17 cellular contexts compared by ENCODE assay signal in the genomic region with DNA sequence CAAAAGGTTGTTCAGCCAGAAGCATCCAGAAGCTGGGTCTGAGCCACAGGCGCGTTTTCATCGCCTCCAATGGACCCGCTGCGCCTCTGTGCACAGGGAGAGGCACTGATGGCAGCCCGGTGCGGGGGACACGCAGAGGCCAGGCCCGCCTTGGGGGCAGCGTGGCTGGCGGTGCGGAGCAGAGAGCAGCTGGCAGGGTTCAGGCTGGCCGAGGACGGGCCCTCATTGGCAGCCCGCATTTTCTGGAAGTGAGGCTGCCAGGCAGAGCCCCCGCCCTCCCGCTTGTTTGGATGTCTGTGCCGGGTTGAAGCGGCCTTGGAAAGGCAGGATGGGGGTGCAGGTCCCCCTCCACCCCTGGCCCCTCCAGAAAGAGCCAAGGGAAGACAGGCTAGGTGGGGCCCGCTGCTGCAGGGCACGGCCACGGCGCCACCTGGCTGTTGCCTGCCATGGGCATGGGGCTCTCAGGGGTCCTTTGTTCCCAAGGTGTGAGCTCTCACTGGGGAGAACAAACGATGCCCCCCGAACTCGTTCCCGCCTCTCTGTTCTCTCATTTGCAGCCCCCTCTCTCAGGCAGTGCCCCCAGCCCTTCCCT. TPM values are rescaled to one million over a fixed set of nuclear protein-coding genes. Genes with fewer than 3 reads are reported as not detected.
A peak's percentile ranks its signal among the peaks of the same experiment; 100 is the strongest.
DNase-seq lines count a peak whose midpoint lies in the region; ATAC-seq, FAIRE-seq and TF ChIP-seq lines count a peak whose summit lies in the region.
"Had no signal": no experiment of that assay in that cellular context is flagged by ENCODE, and none has a peak within 500 bp of the region (broad histone marks: within the 10 kb centered on the region; RNA-seq: fewer than 3 reads in every experiment).

No MANE protein-coding gene starts in this region.

- POLR2A ChIA-PET in K562 (lab: Yijun Ruan, JAX) = interaction anchor here (0.6 kb wide), 1 partner anchor 13 kb away, joined by 3 read pairs; no protein-coding TSS in a partner anchor

- H2AFZ ChIP-seq in K562 (ENCODE audit: low read depth, low read length) (no peak overlapping the region), neural progenitor cell (replicated peaks) (no peak overlapping the region)
- H2AFZ ChIP-seq: PC-9 had no signal

- FAIRE-seq in K562 (lab: Jason Lieb, UNC) = no peak

- H3K4me1 Mint-ChIP-seq in HFFc6 (ENCODE audit: low read depth) (no peaks in the 10 kb centered on the region), neural progenitor cell (peaks cover 20% of the 10 kb centered on the region)

- intact Hi-C loops in K562 (cut with micrococcal nuclease) = no loop called here
- intact Hi-C loops in breast epithelium (cut with DNase I; ENCODE audit: low total_unique reads) = no loop called here

- H3K27ac Mint-ChIP-seq in HFFc6 (no peak overlapping the region), neural progenitor cell (no peak overlapping the region)
- H3K27ac Mint-ChIP-seq: activated T-helper 1 cell treated with anti-CD3 and anti-CD28 coated beads, Interleukin-12 subunit alpha, Interleukin-12 subunit beta, Interleukin-2, Interleukin-4 antibody, amounts not matched to agents 30 ng/mL and 10 ng/mL and 1 ng/mL, durations not matched to agents 14 hours and 24 hours and 36 hours; type B pancreatic cell had no signal

- H3K27me3 Mint-ChIP-seq in HFFc6 (ENCODE audit: insufficient read depth) (peaks cover 2% of the 10 kb centered on the region), neural progenitor cell (ENCODE audit: insufficient read depth, low read depth) (peaks cover 7% of the 10 kb centered on the region)
- H3K27me3 Mint-ChIP-seq: type B pancreatic cell had no signal

- TF ChIP-seq EP300 in K562 (IDR thresholded peaks at IDR 0.05; ENCODE audit: low read length) = no peak

- DNase-seq in HFFc6 (no peak), K562 (ENCODE audit: extremely low read depth in 1 of 4, low spot score in 3 of 4) (no peak), neural progenitor cell (ENCODE audit: low spot score) (no peak), breast epithelium (ENCODE audit: low spot score in 2 of 2) (no peak)
- no peak for DNase-seq in effector memory CD4-positive, alpha-beta T cell
- DNase-seq: colonic mucosa; DMS53; NCI-H1930; NCI-H526; PC-9; psoas muscle; stimulated activated naive CD4-positive, alpha-beta T cell had no signal

- CTCF ChIA-PET in K562 (lab: Yijun Ruan, JAX; ENCODE audit: low intra/inter-chr PET ratio) = no interaction called here

- TF ChIP-seq POLR2A in K562 (conservative IDR thresholded peaks at IDR 0.05) (no peak), breast epithelium (IDR thresholded peaks at IDR 0.05) (no peak)

- no peak for TF ChIP-seq RAD21 in K562 (CRISPR knock-in tag; conservative IDR thresholded peaks at IDR 0.05 in 1 of 2, IDR thresholded peaks at IDR 0.05 in 1 of 2)

- peak; percentile 27 for TF ChIP-seq CTCF in DOHH2 (IDR thresholded peaks at IDR 0.05; ENCODE audit: low read depth, low read length, poor library complexity, severe bottlenecking)
- peak; percentile 36; the same call in 1 of the 2 replicates for TF ChIP-seq CTCF in HFFc6 (IDR thresholded peaks at IDR 0.05)
- TF ChIP-seq CTCF in K562 (IDR thresholded peaks at IDR 0.05 in 2 of 3, conservative IDR thresholded peaks at IDR 0.05 in 1 of 3; ENCODE audit: insufficient read depth in 2 of 3, low read depth in 1 of 3, low read length in 3 of 3) = no peak
- TF ChIP-seq CTCF in neural progenitor cell (IDR thresholded peaks at IDR 0.05) = peak; percentile 38
- TF ChIP-seq CTCF in breast epithelium (IDR thresholded peaks at IDR 0.05) = no peak

- in situ Hi-C loops in K562 (cut with MboI) = no loop called here

- H3K9me3 ChIP-seq in DOHH2 (ENCODE audit: control insufficient read depth, insufficient read depth, low read length) = no peaks in the 10 kb centered on the region
- peaks cover 5% of the 10 kb centered on the region; the same call in 1 of the 2 replicates for H3K9me3 ChIP-seq in K562 (replicated peaks; ENCODE audit: control insufficient read depth, insufficient read depth, low read depth, low read length)
- H3K9me3 ChIP-seq in neural progenitor cell (ENCODE audit: low read depth) = no peaks in the 10 kb centered on the region
- H3K9me3 ChIP-seq in effector memory CD4-positive, alpha-beta T cell (ENCODE audit: control insufficient read depth, low read length) = peaks cover 6% of the 10 kb centered on the region
- peaks cover 3 to 8% of the 10 kb centered on the region in 2 donors for H3K9me3 ChIP-seq in breast epithelium
- H3K9me3 ChIP-seq: colonic mucosa, psoas muscle had no signal

- H3K4me3 Mint-ChIP-seq in HFFc6 (no peak overlapping the region), neural progenitor cell (no peak overlapping the region)
- H3K4me3 Mint-ChIP-seq: activated T-helper 1 cell treated with anti-CD3 and anti-CD28 coated beads, Interleukin-12 subunit alpha, Interleukin-12 subunit beta, Interleukin-2, Interleukin-4 antibody, amounts not matched to agents 30 ng/mL and 10 ng/mL and 1 ng/mL, durations not matched to agents 14 hours and 24 hours and 36 hours; type B pancreatic cell had no signal

- peaks cover 11% of the 10 kb centered on the region for H3K9me1 ChIP-seq in K562 (ENCODE audit: control insufficient read depth, insufficient read depth, low read length)

- H3K36me3 Mint-ChIP-seq in HFFc6 (ENCODE audit: low read depth) (peaks cover 16% of the 10 kb centered on the region), neural progenitor cell (peaks cover 9% of the 10 kb centered on the region)

- H3K27me3 ChIP-seq in DOHH2 (ENCODE audit: control insufficient read depth, low read length) = no peaks in the 10 kb centered on the region
- no peaks in the 10 kb centered on the region for H3K27me3 ChIP-seq in K562 (ENCODE audit: control insufficient read depth in 2 of 2, insufficient read depth in 2 of 2, low read length in 2 of 2)
- no peaks in the 10 kb centered on the region for H3K27me3 ChIP-seq in neural progenitor cell
- H3K27me3 ChIP-seq in effector memory CD4-positive, alpha-beta T cell (replicated peaks; ENCODE audit: control insufficient read depth, insufficient read depth, low read length, poor library complexity, severe bottlenecking) = no peaks in the 10 kb centered on the region
- no peaks in the 10 kb centered on the region for H3K27me3 ChIP-seq in breast epithelium
- H3K27me3 ChIP-seq: colonic mucosa had no signal

- 91% methylated on average over 19 of the region's 27 CpGs for WGBS in K562 (ENCODE audit: insufficient coverage, low coverage, missing lambda C conversion rate)

- no TSS peak for BruUV-seq in K562 (replicated peaks; lab: Mats Ljungman, UMichigan)

- H3K9me2 ChIP-seq in DOHH2 (replicated peaks; ENCODE audit: control insufficient read depth, low read length) = no peaks in the 10 kb centered on the region

- no peak overlapping the region for H3K27ac ChIP-seq in DOHH2 (ENCODE audit: low read depth, low read length)
- H3K27ac ChIP-seq in K562 (ENCODE audit: extremely low read depth, low read depth, low read length) = no peak overlapping the region
- no peak overlapping the region for H3K27ac ChIP-seq in neural progenitor cell
- H3K27ac ChIP-seq in effector memory CD4-positive, alpha-beta T cell (ENCODE audit: insufficient read depth, low read length, poor library complexity, severe bottlenecking) = no peak overlapping the region
- no peak overlapping the region for H3K27ac ChIP-seq in breast epithelium
- H3K27ac ChIP-seq: colonic mucosa, PC-9, psoas muscle had no signal

- H3K36me3 ChIP-seq in DOHH2 (ENCODE audit: control insufficient read depth, low read length) (no peaks in the 10 kb centered on the region; the same call in 1 of the 2 replicates), K562 (ENCODE audit: control insufficient read depth, insufficient read depth, low read length) (peaks cover 97% of the 10 kb centered on the region; the same call in 2 of the 3 replicates), neural progenitor cell (no peaks in the 10 kb centered on the region), breast epithelium (no peaks in the 10 kb centered on the region)
- peaks cover 5% of the 10 kb centered on the region for H3K36me3 ChIP-seq in effector memory CD4-positive, alpha-beta T cell (ENCODE audit: control insufficient read depth, insufficient read depth, low read length)
- H3K36me3 ChIP-seq: colonic mucosa had no signal

- H3F3A ChIP-seq in DOHH2 (ENCODE audit: control insufficient read depth, insufficient read depth) = no peaks in the 10 kb centered on the region
- H3F3A ChIP-seq in neural progenitor cell (ENCODE audit: low read depth) = peaks cover 9% of the 10 kb centered on the region

- peaks cover 89% of the 10 kb centered on the region for H3K79me2 ChIP-seq in DOHH2 (ENCODE audit: control insufficient read depth, low read length)
- H3K79me2 ChIP-seq in K562 (ENCODE audit: control insufficient read depth, insufficient read depth, low read length) = peaks cover 99% of the 10 kb centered on the region
- peaks cover 86% of the 10 kb centered on the region for H3K79me2 ChIP-seq in neural progenitor cell (ENCODE audit: low read depth)

- H3K9ac ChIP-seq in K562 (ENCODE audit: insufficient read depth in 1 of 2, low read depth in 2 of 2, low read length in 2 of 2) = peak overlapping the region in 1 of 2 experiments; percentile 17; a peak in 1 of 4 replicates
- H3K9ac ChIP-seq in neural progenitor cell = no peak overlapping the region

- ATAC-seq in K562 (no peak), HG02981 (IDR thresholded peaks at IDR 0.05; ENCODE audit: unreplicated experiment) (no peak)
- ATAC-seq: psoas muscle had no signal

- H3K9me3 Mint-ChIP-seq in HFFc6 (peaks cover 18% of the 10 kb centered on the region), neural progenitor cell (peaks cover 8% of the 10 kb centered on the region)
- H3K9me3 Mint-ChIP-seq: type B pancreatic cell had no signal

- no peaks in the 10 kb centered on the region for H3K4me1 ChIP-seq in DOHH2 (ENCODE audit: control insufficient read depth, low read length)
- peaks cover 4 to 76% of the 10 kb centered on the region in 2 experiments; a peak in 2 of 5 replicates for H3K4me1 ChIP-seq in K562 (replicated peaks in 1 of 2; ENCODE audit: control insufficient read depth in 2 of 2, insufficient read depth in 2 of 2, low read length in 2 of 2)
- H3K4me1 ChIP-seq in neural progenitor cell = peaks cover 16% of the 10 kb centered on the region
- no peaks in the 10 kb centered on the region for H3K4me1 ChIP-seq in effector memory CD4-positive, alpha-beta T cell (ENCODE audit: control insufficient read depth, insufficient read depth, low read length, poor library complexity, severe bottlenecking)
- H3K4me1 ChIP-seq in breast epithelium = no peaks in the 10 kb centered on the region
- H3K4me1 ChIP-seq: colonic mucosa had no signal

- H3K4me2 ChIP-seq in DOHH2 (ENCODE audit: low read length) (no peak overlapping the region), K562 (ENCODE audit: insufficient read depth, low read length) (no peak overlapping the region), neural progenitor cell (no peak overlapping the region)
- H3K4me2 ChIP-seq: PC-9 had no signal

- H3K4me3 ChIP-seq in DOHH2 (ENCODE audit: low read length) (no peak overlapping the region), K562 (no peak overlapping the region), neural progenitor cell (no peak overlapping the region), breast epithelium (no peak overlapping the region)
- no peak overlapping the region for H3K4me3 ChIP-seq in effector memory CD4-positive, alpha-beta T cell (ENCODE audit: insufficient read depth, low read depth, low read length, poor library complexity, severe bottlenecking)
- H3K4me3 ChIP-seq: colonic mucosa, lung, PC-9, psoas muscle had no signal

- H4K20me1 ChIP-seq in DOHH2 (ENCODE audit: control insufficient read depth, insufficient read depth, low read depth, low read length) = no peaks in the 10 kb centered on the region; the same call in 1 of the 2 replicates
- H4K20me1 ChIP-seq in K562 (replicated peaks; ENCODE audit: control insufficient read depth, insufficient read depth, low read length) = peaks cover 82% of the 10 kb centered on the region
- peaks cover 26% of the 10 kb centered on the region for H4K20me1 ChIP-seq in neural progenitor cell (ENCODE audit: low read depth)

RNA-seq across cellular contexts. Expression of gene GSE1, which starts 18.8 kb away (rescaled TPM):
- total RNA-seq in HFFc6 (2021; fragmentation: NEBNext Ultra II Directional; extraction: Animal tissue kit (Norgen Biotek cat#: 25700)) = 10 to 100 TPM; 49.2 to 62.3 (median 58.1) TPM
- 692 and 1,066 TPM in 2 replicates for total RNA-seq in K562 (2011; cell fraction: chromatin; rRNA removed; ENCODE audit: low replicate concordance)
- 409 and 435 TPM in 2 replicates for total RNA-seq in K562 (2011; cell fraction: nucleolus; rRNA removed)
- 438 and 467 TPM in 2 replicates for total RNA-seq in K562 (2011; cell fraction: nucleoplasm; rRNA removed)
- total RNA-seq in K562 (2014; rRNA removed) (89.1 and 104 TPM in 2 replicates), K562 (2014; rRNA removed; fragmentation: Illumina TruSeq; extraction: Trizol) (40.9 and 41.8 TPM in 2 replicates), K562 (2015; rRNA removed; fragmentation: Illumina TruSeq; extraction: Trizol) (57.9 and 60.6 TPM in 2 replicates), K562 (2021) (208 and 244 TPM in 2 replicates), neural progenitor cell (ENCODE audit: low replicate concordance) (7.7 and 20.4 TPM in 2 replicates), breast epithelium (100 to 1,000 TPM in 1 of 3 donors, 10 to 100 TPM in 2; 52.3 to 105 (median 60.7) TPM)
- polyA plus RNA-seq in K562 (2011; rRNA removed) (54.2 and 64.0 TPM in 2 replicates), K562 (2014; fragmentation: Illumina TruSeq; extraction: Trizol) (116 and 138 TPM in 2 replicates), K562 (2014; fragmentation: Nextera tagmentation; extraction: Ambion mirVana) (10 to 100 TPM; 12.2 to 15.8 TPM), K562 (2014; rRNA removed) (101 and 116 TPM in 2 replicates)
- 54.1 and 55.3 TPM in 2 replicates for polyA plus RNA-seq in K562 (2011; cell fraction: cytosol; rRNA removed)
- polyA plus RNA-seq in K562 (2011; cell fraction: nucleus; rRNA removed) = 210 and 277 TPM in 2 replicates
- polyA plus RNA-seq in K562 (2012) = 113 and 125 TPM in 2 replicates
- 61.1 and 68.8 TPM in 2 replicates for polyA minus RNA-seq in K562 (2011; rRNA and poly(A)+ RNA removed)
- polyA minus RNA-seq in K562 (2011; cell fraction: cytosol; rRNA and poly(A)+ RNA removed) = 106 and 121 TPM in 2 replicates
- polyA minus RNA-seq in K562 (2011; cell fraction: nucleus; rRNA and poly(A)+ RNA removed) = 117 and 133 TPM in 2 replicates

RNA-seq across cellular contexts. Expression of gene GINS2, which starts 56.9 kb away (rescaled TPM):
- 10 to 100 TPM; 11.8 to 24.6 (median 21.0) TPM for total RNA-seq in HFFc6 (2021; fragmentation: NEBNext Ultra II Directional; extraction: Animal tissue kit (Norgen Biotek cat#: 25700))
- total RNA-seq in K562 (2011; cell fraction: chromatin; rRNA removed; ENCODE audit: low replicate concordance) = 24.8 and 32.7 TPM in 2 replicates
- total RNA-seq in K562 (2011; cell fraction: nucleolus; rRNA removed) = 24.2 and 24.5 TPM in 2 replicates
- total RNA-seq in K562 (2011; cell fraction: nucleoplasm; rRNA removed) = 23.2 and 33.3 TPM in 2 replicates
- 42.0 and 44.2 TPM in 2 replicates for total RNA-seq in K562 (2014; rRNA removed)
- 43.8 and 47.3 TPM in 2 replicates for total RNA-seq in K562 (2014; rRNA removed; fragmentation: Illumina TruSeq; extraction: Trizol)
- total RNA-seq in K562 (2015; rRNA removed; fragmentation: Illumina TruSeq; extraction: Trizol) = 39.4 and 40.4 TPM in 2 replicates
- 57.5 and 61.6 TPM in 2 replicates for total RNA-seq in K562 (2021)
- polyA plus RNA-seq in K562 (2011; rRNA removed) = 38.4 and 44.6 TPM in 2 replicates
- polyA plus RNA-seq in K562 (2011; cell fraction: cytosol; rRNA removed) = 27.8 and 34.2 TPM in 2 replicates
- 15.7 and 20.5 TPM in 2 replicates for polyA plus RNA-seq in K562 (2011; cell fraction: nucleus; rRNA removed)
- polyA plus RNA-seq in K562 (2012) = 26.1 and 33.8 TPM in 2 replicates
- polyA plus RNA-seq in K562 (2014; fragmentation: Illumina TruSeq; extraction: Trizol) = 41.4 and 49.8 TPM in 2 replicates
- polyA plus RNA-seq in K562 (2014; fragmentation: Nextera tagmentation; extraction: Ambion mirVana) = 10 to 100 TPM; 61.3 to 76.2 TPM
- polyA plus RNA-seq in K562 (2014; rRNA removed) = 42.3 and 42.9 TPM in 2 replicates
- 25.6 and 28.3 TPM in 2 replicates for polyA minus RNA-seq in K562 (2011; rRNA and poly(A)+ RNA removed)
- polyA minus RNA-seq in K562 (2011; cell fraction: cytosol; rRNA and poly(A)+ RNA removed) = 13.6 and 17.8 TPM in 2 replicates
- polyA minus RNA-seq in K562 (2011; cell fraction: nucleus; rRNA and poly(A)+ RNA removed) = 10.2 and 13.2 TPM in 2 replicates
- total RNA-seq in neural progenitor cell (ENCODE audit: low replicate concordance) = 47.9 and 51.9 TPM in 2 replicates
- total RNA-seq in breast epithelium = 1 to 10 TPM in 2 of 3 donors, under 1 TPM in 1; 0.66 to 3.1 (median 1.1) TPM

Comparison
In these comparisons a context has a peak if more than half of its experiments do, and no peak if none do; other contexts are left out.
1. CTCF ChIP-seq: peak in DOHH2 (single experiment), HFFc6 (single experiment) and neural progenitor cell (single experiment); none in K562 (0 of 3) and breast epithelium (0 of 3).